Comparison of ENCODE assay signal across 6 cellular contexts in genomic region chr19:38326591-38326990, GRCh38. TPM values are rescaled to one million over a fixed set of nuclear protein-coding genes. Genes with fewer than 3 reads are reported as not detected.
"Had no signal": no experiment of that assay in that cellular context is flagged by ENCODE, and none has a peak within 500 bp of the region (broad histone marks: within the 10 kb centered on the region; RNA-seq: fewer than 3 reads in every experiment).

No MANE protein-coding gene starts in this region.

- H3K4me3 ChIP-seq: K562 had no signal

- FAIRE-seq: HepG2, HTR-8/SVneo, K562 had no signal

- DNase-seq: IMR-90 had no signal

- H3K27ac ChIP-seq: HL-60 had no signal

- H3K27ac Mint-ChIP-seq: IgD-negative memory B cell had no signal

- ATAC-seq: HepG2, K562 had no signal

- H3K27me3 Mint-ChIP-seq: IgD-negative memory B cell had no signal

RNA-seq across cellular contexts. Expression of gene KCNK6, which starts 6.9 kb away (rescaled TPM):
- total RNA-seq: HepG2 had no signal

RNA-seq across cellular contexts. Expression of gene C19orf33, which starts 22.5 kb away (rescaled TPM):
- total RNA-seq: IMR-90, K562 had no signal
